In the genomic region with DNA sequence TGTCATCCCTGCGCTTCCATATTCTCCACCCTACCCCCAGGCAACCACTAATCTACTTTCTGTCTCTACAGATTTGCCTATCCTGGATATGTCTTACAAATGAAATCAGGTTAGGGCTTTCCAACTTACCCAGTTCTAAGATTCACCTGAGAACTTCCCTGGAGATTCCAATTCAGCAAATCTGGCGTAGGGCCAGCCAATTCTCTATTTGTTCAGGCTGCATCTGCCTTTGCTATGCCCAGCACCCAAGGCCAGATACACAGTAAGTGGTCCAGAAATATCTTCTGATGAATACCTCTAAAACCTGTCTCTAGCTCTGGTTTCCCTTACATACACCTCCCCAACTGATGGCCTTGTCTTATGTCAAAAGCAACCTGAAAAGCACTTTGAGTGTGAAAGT, we compare ENCODE assay signal across 16 cellular contexts. TPM values are rescaled to one million over a fixed set of nuclear protein-coding genes. Genes with fewer than 3 reads are reported as not detected.
DNase-seq lines count a peak whose midpoint lies in the region; ATAC-seq and TF ChIP-seq lines count a peak whose summit lies in the region.
"Had no signal": no experiment of that assay in that cellular context is flagged by ENCODE, and none has a peak within 500 bp of the region (broad histone marks: within the 10 kb centered on the region; RNA-seq: fewer than 3 reads in every experiment).

No MANE protein-coding gene starts in this region.

- H3K9me3 ChIP-seq in BLaER1 = no peaks in the 10 kb centered on the region
- no peaks in the 10 kb centered on the region for H3K9me3 ChIP-seq in CD4-positive, alpha-beta memory T cell (ENCODE audit: control insufficient read depth in 1 of 2, low read length in 2 of 2)
- no peaks in the 10 kb centered on the region for H3K9me3 ChIP-seq in lower lobe of right lung
- H3K9me3 ChIP-seq in transverse colon = no peaks in the 10 kb centered on the region
- H3K9me3 ChIP-seq in hepatocyte (ENCODE audit: low read depth) = no peaks in the 10 kb centered on the region
- H3K9me3 ChIP-seq: adrenal gland, colonic mucosa, testis had no signal

- intact Hi-C loops in CD4-positive, alpha-beta memory T cell (cut with micrococcal nuclease) = no loop called here
- intact Hi-C loops in activated CD8-positive, alpha-beta T cell treated with anti-CD3 and anti-CD28 coated beads for 36 hours (cut with micrococcal nuclease) = no loop called here
- intact Hi-C loops in lower lobe of right lung (cut with DNase I) = no loop called here
- intact Hi-C loops in transverse colon (cut with DNase I; ENCODE audit: low total_unique reads) = no loop called here
- intact Hi-C loops in left colon (cut with DNase I, micrococcal nuclease) = no loop called here

- no peak for TF ChIP-seq POLR2A in transverse colon (IDR thresholded peaks at IDR 0.05)

- H3K4me1 Mint-ChIP-seq in CD4-positive, alpha-beta memory T cell = peaks cover 40 to 71% (median 55%) of the 10 kb centered on the region in 4 donors
- H3K4me1 Mint-ChIP-seq in activated CD8-positive, alpha-beta T cell treated with anti-CD3 and anti-CD28 coated beads for 36 hours (ENCODE audit: low read depth) = peaks cover 56% of the 10 kb centered on the region

- DNase-seq in CD4-positive, alpha-beta memory T cell = no peak
- DNase-seq in activated CD8-positive, alpha-beta T cell treated with anti-CD3 and anti-CD28 coated beads for 36 hours = no peak
- peak; percentile 10 for DNase-seq in lower lobe of right lung
- DNase-seq in H4 (ENCODE audit: low spot score) = no peak
- DNase-seq in transverse colon = no peak
- DNase-seq in left colon = no peak
- DNase-seq in hepatocyte (ENCODE audit: low spot score) = no peak
- DNase-seq: activated CD4-positive, alpha-beta T cell treated with anti-CD3 and anti-CD28 coated beads, Interleukin-2, amount 50 U/mL, for 1 hour; immature natural killer cell; KBM-7; NCI-H2081 treated with DMSO at 0.1 percent for 48 hours; T-helper 1 cell; testis had no signal

- H3K4me2 ChIP-seq in BLaER1 = peak overlapping the region; percentile 96
- no peak overlapping the region for H3K4me2 ChIP-seq in hepatocyte

- no peak overlapping the region for H2AFZ ChIP-seq in hepatocyte

- TF ChIP-seq CTCF in activated CD8-positive, alpha-beta T cell treated with anti-CD3 and anti-CD28 coated beads for 36 hours (IDR thresholded peaks at IDR 0.05) = no peak
- TF ChIP-seq CTCF in lower lobe of right lung (IDR thresholded peaks at IDR 0.05) (no peak), transverse colon (IDR thresholded peaks at IDR 0.05) (no peak), hepatocyte (IDR thresholded peaks at IDR 0.05; ENCODE audit: poor library complexity) (no peak)

- H3K36me3 ChIP-seq in BLaER1 (peaks cover 14% of the 10 kb centered on the region; the same call in 1 of the 2 replicates), lower lobe of right lung (peaks cover 17% of the 10 kb centered on the region), transverse colon (no peaks in the 10 kb centered on the region), hepatocyte (replicated peaks; ENCODE audit: insufficient read depth, low read depth) (no peaks in the 10 kb centered on the region)
- H3K36me3 ChIP-seq in CD4-positive, alpha-beta memory T cell (ENCODE audit: insufficient read depth, low read length) = no peaks in the 10 kb centered on the region
- H3K36me3 ChIP-seq: adrenal gland, colonic mucosa had no signal

- TF ChIP-seq EP300 in transverse colon (IDR thresholded peaks at IDR 0.05; ENCODE audit: low read depth) = no peak

- no peaks in the 10 kb centered on the region for H4K20me1 ChIP-seq in BLaER1
- no peaks in the 10 kb centered on the region for H4K20me1 ChIP-seq in hepatocyte (ENCODE audit: insufficient read depth, poor library complexity, severe bottlenecking)

- no peak for ATAC-seq in activated CD8-positive, alpha-beta T cell treated with anti-CD3 and anti-CD28 coated beads for 36 hours
- ATAC-seq in lower lobe of right lung (no peak), left colon (no peak)

- no peaks in the 10 kb centered on the region for H3K27me3 Mint-ChIP-seq in CD4-positive, alpha-beta memory T cell
- H3K27me3 Mint-ChIP-seq in activated CD8-positive, alpha-beta T cell treated with anti-CD3 and anti-CD28 coated beads for 36 hours = no peaks in the 10 kb centered on the region

- peak overlapping the region; percentile 74 for H3K9ac ChIP-seq in BLaER1

- H3K27me3 ChIP-seq in BLaER1 (no peaks in the 10 kb centered on the region), lower lobe of right lung (ENCODE audit: low read depth) (no peaks in the 10 kb centered on the region), transverse colon (no peaks in the 10 kb centered on the region), hepatocyte (no peaks in the 10 kb centered on the region)
- H3K27me3 ChIP-seq in CD4-positive, alpha-beta memory T cell (ENCODE audit: insufficient read depth, low read length) = no peaks in the 10 kb centered on the region
- H3K27me3 ChIP-seq: adrenal gland, colonic mucosa, testis had no signal

- H3K4me1 ChIP-seq in BLaER1 (peaks cover 100% of the 10 kb centered on the region), lower lobe of right lung (peaks cover 48% of the 10 kb centered on the region), transverse colon (peaks cover 7 to 20% (median 14%) of the 10 kb centered on the region in 4 donors), hepatocyte (ENCODE audit: insufficient read depth) (no peaks in the 10 kb centered on the region)
- peaks cover 64% of the 10 kb centered on the region for H3K4me1 ChIP-seq in CD4-positive, alpha-beta memory T cell (ENCODE audit: insufficient read depth, low read length)
- H3K4me1 ChIP-seq: colonic mucosa had no signal

- no peaks in the 10 kb centered on the region for H3K9me2 ChIP-seq in hepatocyte (replicated peaks; ENCODE audit: insufficient read depth)

- peaks cover 3 to 4% of the 10 kb centered on the region in 2 donors for H3K36me3 Mint-ChIP-seq in CD4-positive, alpha-beta memory T cell
- peaks cover 11% of the 10 kb centered on the region for H3K36me3 Mint-ChIP-seq in activated CD8-positive, alpha-beta T cell treated with anti-CD3 and anti-CD28 coated beads for 36 hours (ENCODE audit: low read depth)
- H3K36me3 Mint-ChIP-seq: immature natural killer cell had no signal

- no peaks in the 10 kb centered on the region for H3K9me3 Mint-ChIP-seq in CD4-positive, alpha-beta memory T cell
- H3K9me3 Mint-ChIP-seq in activated CD8-positive, alpha-beta T cell treated with anti-CD3 and anti-CD28 coated beads for 36 hours = no peaks in the 10 kb centered on the region
- H3K9me3 Mint-ChIP-seq: immature natural killer cell had no signal

- H3K27ac ChIP-seq in BLaER1 (peak overlapping the region; percentile 100), lower lobe of right lung (peak overlapping the region; percentile 5), transverse colon (peak overlapping the region in 2 of 4 donors; percentile 16 to 17), hepatocyte (no peak overlapping the region)
- no peak overlapping the region for H3K27ac ChIP-seq in CD4-positive, alpha-beta memory T cell (ENCODE audit: low read depth, low read length)
- H3K27ac ChIP-seq: colonic mucosa, testis had no signal

- peak overlapping the region in 6 of 7 donors; percentile 5 to 92 (median 68) for H3K27ac Mint-ChIP-seq in CD4-positive, alpha-beta memory T cell
- peak overlapping the region; percentile 73 for H3K27ac Mint-ChIP-seq in activated CD8-positive, alpha-beta T cell treated with anti-CD3 and anti-CD28 coated beads for 36 hours

- in situ Hi-C loops in transverse colon (cut with MboI; ENCODE audit: low pct_ligation_motif_present in 1 of 4, low pct_unique_long_range_greater_than_20kb in 1 of 4, low sequenced_read_pairs in 3 of 4) = loop anchor here in 3 of 4 donors (10.0 to 25.0 kb wide), 2 partner anchors 93 to 110 kb away; a partner anchor contains a TSS

- H3K79me2 ChIP-seq in hepatocyte = peaks cover 3% of the 10 kb centered on the region

- H3K4me3 ChIP-seq in BLaER1 (0 out of 2 replicates have a peak overlapping the region, but pooled peaks have one; percentile 5), lower lobe of right lung (no peak overlapping the region), transverse colon (no peak overlapping the region), hepatocyte (no peak overlapping the region)
- H3K4me3 ChIP-seq in CD4-positive, alpha-beta memory T cell (ENCODE audit: low read length in 2 of 2) = no peak overlapping the region
- H3K4me3 ChIP-seq: adrenal gland, colonic mucosa, testis had no signal

- CTCF ChIA-PET in CD4-positive, alpha-beta memory T cell (lab: Charles Lee; ENCODE audit: partially characterized antibody) = interaction anchor here (1.0 to 9.3 kb wide), 3 partner anchors 11 to 94 kb away, joined by 3 to 329 read pairs (median 31); a partner anchor contains a TSS
- CTCF ChIA-PET in activated CD8-positive, alpha-beta T cell treated with anti-CD3 and anti-CD28 coated beads for 36 hours (lab: Charles Lee) = interaction anchor here (2.1 to 7.1 kb wide), 5 partner anchors 9 to 116 kb away, joined by 7 to 129 read pairs (median 12); a partner anchor contains a TSS

- 88 to 100% methylated on average over 1 to 2 of the region's 2 CpGs for WGBS in transverse colon (ENCODE audit: low coverage in 1 of 2), 2 donors
- WGBS in hepatocyte (ENCODE audit: low lambda C conversion rate, missing lambda C conversion rate) = 98% methylated on average over 2 of the region's 2 CpGs

- H3K4me3 Mint-ChIP-seq in CD4-positive, alpha-beta memory T cell = peak overlapping the region in 1 of 8 donors; percentile 17
- no peak overlapping the region for H3K4me3 Mint-ChIP-seq in activated CD8-positive, alpha-beta T cell treated with anti-CD3 and anti-CD28 coated beads for 36 hours
- H3K4me3 Mint-ChIP-seq: immature natural killer cell had no signal

- POLR2A ChIA-PET in CD4-positive, alpha-beta memory T cell (lab: Charles Lee; ENCODE audit: partially characterized antibody) = interaction anchor here (11.9 to 20.3 kb wide), 2 partner anchors 10 to 91 kb away, joined by 190 to 706 read pairs; a partner anchor contains a TSS
- POLR2A ChIA-PET in activated CD8-positive, alpha-beta T cell treated with anti-CD3 and anti-CD28 coated beads for 36 hours (lab: Charles Lee) = interaction anchor here (0.9 to 1.5 kb wide), 4 partner anchors 9 to 93 kb away, joined by 3 to 6 read pairs (median 4); a partner anchor contains a TSS

RNA-seq across cellular contexts. Expression of a gene that starts 10.4 kb away (rescaled TPM):
- 10 to 100 TPM; 69.8 to 72.5 TPM for total RNA-seq in CD4-positive, alpha-beta memory T cell
- 10 to 100 TPM; 26.5 to 85.7 TPM for polyA plus RNA-seq in CD4-positive, alpha-beta memory T cell
- total RNA-seq in activated CD8-positive, alpha-beta T cell treated with anti-CD3 and anti-CD28 coated beads for 36 hours = 10 to 100 TPM; 47.4 to 50.6 TPM
- 36.2 TPM for total RNA-seq in lower lobe of right lung
- total RNA-seq in H4 (2014; rRNA removed; shearing (Covaris generic)) = 40.9 and 41.3 TPM in 2 replicates
- 10 to 100 TPM; 40.0 to 46.8 (median 41.9) TPM for total RNA-seq in transverse colon
- 10 to 100 TPM; 37.0 to 42.2 TPM for total RNA-seq in left colon
- 44.1 and 46.0 TPM in 2 replicates for total RNA-seq in hepatocyte
- polyA plus RNA-seq in hepatocyte = 35.5 and 36.8 TPM in 2 replicates

RNA-seq across cellular contexts. Expression of a gene that starts 23.3 kb away (rescaled TPM):
- total RNA-seq in CD4-positive, alpha-beta memory T cell = 10 to 100 TPM; 46.8 to 53.8 TPM
- polyA plus RNA-seq in CD4-positive, alpha-beta memory T cell = 1 to 10 TPM in 1 of 2 donors, under 1 TPM in 1; 0.75 to 7.1 TPM
- 10 to 100 TPM; 15.7 to 20.0 TPM for total RNA-seq in activated CD8-positive, alpha-beta T cell treated with anti-CD3 and anti-CD28 coated beads for 36 hours
- total RNA-seq in lower lobe of right lung (112 TPM), transverse colon (100 to 1,000 TPM in 1 of 4 donors, 10 to 100 TPM in 3; 11.2 to 141 (median 24.1) TPM), left colon (10 to 100 TPM; 14.4 to 22.4 TPM), hepatocyte (12.5 and 12.9 TPM in 2 replicates)
- 10.4 and 11.0 TPM in 2 replicates for total RNA-seq in H4 (2014; rRNA removed; shearing (Covaris generic))
- polyA plus RNA-seq in hepatocyte = 37.8 and 38.3 TPM in 2 replicates

Comparison
In these comparisons a context has a peak if more than half of its experiments do, and no peak if none do; other contexts are left out.
1. H3K27ac ChIP-seq: peak in BLaER1 (single experiment) and lower lobe of right lung (single experiment); none in CD4-positive, alpha-beta memory T cell (single experiment) and hepatocyte (single experiment).